In genomic region chr5:41193462-41194166, GRCh38 we compare ENCODE assay signal across 12 cellular contexts. TPM values are rescaled to one million over a fixed set of nuclear protein-coding genes. Genes with fewer than 3 reads are reported as not detected.
DNase-seq lines count a peak whose midpoint lies in the region; ATAC-seq and TF ChIP-seq lines count a peak whose summit lies in the region.
"Had no signal": no experiment of that assay in that cellular context is flagged by ENCODE, and none has a peak within 500 bp of the region (broad histone marks: within the 10 kb centered on the region; RNA-seq: fewer than 3 reads in every experiment).

No MANE protein-coding gene starts in this region.

- no peaks in the 10 kb centered on the region for H3K4me1 Mint-ChIP-seq in endothelial cell (ENCODE audit: unreplicated experiment)
- no peaks in the 10 kb centered on the region for H3K4me1 Mint-ChIP-seq in CD14-positive monocyte
- H3K4me1 Mint-ChIP-seq: endodermal cell had no signal

- no peak overlapping the region for H3K27ac Mint-ChIP-seq in endothelial cell (ENCODE audit: unreplicated experiment)
- no peak overlapping the region for H3K27ac Mint-ChIP-seq in CD14-positive monocyte
- H3K27ac Mint-ChIP-seq: activated CD8-positive, alpha-beta T cell treated with anti-CD3 and anti-CD28 coated beads, Interleukin-2, amount 10 ng/mL, durations not matched to agents 7 days and 5 days; CD8-positive, alpha-beta T cell; endodermal cell had no signal

- TF ChIP-seq CTCF in endothelial cell (IDR thresholded peaks at IDR 0.05; ENCODE audit: unreplicated experiment): no peak
- TF ChIP-seq CTCF in CD14-positive monocyte (IDR thresholded peaks at IDR 0.05): no peak

- H3K27me3 Mint-ChIP-seq in endothelial cell (ENCODE audit: unreplicated experiment) (no peaks in the 10 kb centered on the region), CD14-positive monocyte (ENCODE audit: low read depth in 3 of 3) (no peaks in the 10 kb centered on the region)

- H3K9me3 Mint-ChIP-seq in endothelial cell (ENCODE audit: unreplicated experiment) (no peaks in the 10 kb centered on the region), CD14-positive monocyte (peaks cover 2 to 11% (median 4%) of the 10 kb centered on the region in 7 donors)
- H3K9me3 Mint-ChIP-seq: CD8-positive, alpha-beta T cell; endodermal cell had no signal

- DNase-seq in C1 segment of cervical spinal cord (lab: John Stamatoyannopoulos, UW): peak in 12 of 14 donors; percentile 5 to 98 (median 52)
- peak; percentile 13 for DNase-seq in T1000 (lab: John Stamatoyannopoulos, UW)
- peak; percentile 98 for DNase-seq in Right ventricle myocardium inferior (ENCODE audit: missing footprints)
- DNase-seq in posterior cingulate gyrus: peak in 9 of 10 donors; percentile 7 to 84 (median 52)
- no peak for DNase-seq in COR-L47 (lab: John Stamatoyannopoulos, UW)
- no peak for DNase-seq in endothelial cell (ENCODE audit: low spot score)
- no peak for DNase-seq in CD14-positive monocyte (ENCODE audit: low spot score)
- DNase-seq: activated CD8-positive, alpha-beta T cell treated with anti-CD3 and anti-CD28 coated beads, Interleukin-2, amount 10 ng/mL, durations not matched to agents 7 days and 5 days; CD8-positive, alpha-beta T cell; endodermal cell; stimulated activated naive CD8-positive, alpha-beta T cell treated with anti-CD3 and anti-CD28 coated beads, Interleukin-15, Interleukin-2, amounts not matched to agents 100 U/mL and 50 U/mL, for 24 hours had no signal

- ATAC-seq in Right ventricle myocardium inferior: peak; percentile 96
- no peak for ATAC-seq in HG03520 (IDR thresholded peaks at IDR 0.05; ENCODE audit: unreplicated experiment)
- ATAC-seq: activated CD8-positive, alpha-beta T cell treated with anti-CD3 and anti-CD28 coated beads, Interleukin-2, amount 10 ng/mL, durations not matched to agents 7 days and 5 days; CD8-positive, alpha-beta T cell; stimulated activated naive CD8-positive, alpha-beta T cell treated with anti-CD3 and anti-CD28 coated beads, Interleukin-15, Interleukin-2, amounts not matched to agents 100 U/mL and 50 U/mL, for 24 hours had no signal

- H3K36me3 Mint-ChIP-seq in endothelial cell (ENCODE audit: low read depth, unreplicated experiment) (no peaks in the 10 kb centered on the region), CD14-positive monocyte (no peaks in the 10 kb centered on the region)
- H3K36me3 Mint-ChIP-seq: CD8-positive, alpha-beta T cell had no signal

- intact Hi-C loops in Right ventricle myocardium inferior (cut with DNase I) (loop anchor here (2.0 to 10.0 kb wide), 5 partner anchors 69 to 334 kb away; partner anchors contain the start of gene C7), posterior cingulate gyrus (cut with DNase I) (no loop called here), CD14-positive monocyte (cut with micrococcal nuclease) (no loop called here)

- H3K4me3 Mint-ChIP-seq in endothelial cell (ENCODE audit: unreplicated experiment): no peak overlapping the region
- H3K4me3 Mint-ChIP-seq in CD14-positive monocyte: no peak overlapping the region
- H3K4me3 Mint-ChIP-seq: activated CD8-positive, alpha-beta T cell treated with anti-CD3 and anti-CD28 coated beads, Interleukin-2, amount 10 ng/mL, durations not matched to agents 7 days and 5 days; CD8-positive, alpha-beta T cell; endodermal cell had no signal

RNA-seq across cellular contexts. Expression of gene C6, which starts 19.7 kb away (rescaled TPM):
- total RNA-seq in Right ventricle myocardium inferior (73.3 TPM), endothelial cell (ENCODE audit: unreplicated experiment) (not detected)
- polyA plus RNA-seq in CD14-positive monocyte: not detected
- total RNA-seq: activated CD8-positive, alpha-beta T cell treated with anti-CD3 and anti-CD28 coated beads, Interleukin-2, amount 10 ng/mL, durations not matched to agents 7 days and 5 days; CD8-positive, alpha-beta T cell had no signal

Comparison
In these comparisons a context has a peak if more than half of its experiments do, and no peak if none do; other contexts are left out.
1. DNase-seq: peak in C1 segment of cervical spinal cord (12 of 14), T1000 (single experiment), Right ventricle myocardium inferior (single experiment) and posterior cingulate gyrus (9 of 10); none in COR-L47 (single experiment), endothelial cell (single experiment) and CD14-positive monocyte (single experiment).
2. RNA of gene C6, which starts 19.7 kb away (total RNA-seq): 73.3 TPM in Right ventricle myocardium inferior (single experiment); not detected in endothelial cell (single experiment); every median in the first group is over 10 times any median in the second.